In the genomic region with DNA sequence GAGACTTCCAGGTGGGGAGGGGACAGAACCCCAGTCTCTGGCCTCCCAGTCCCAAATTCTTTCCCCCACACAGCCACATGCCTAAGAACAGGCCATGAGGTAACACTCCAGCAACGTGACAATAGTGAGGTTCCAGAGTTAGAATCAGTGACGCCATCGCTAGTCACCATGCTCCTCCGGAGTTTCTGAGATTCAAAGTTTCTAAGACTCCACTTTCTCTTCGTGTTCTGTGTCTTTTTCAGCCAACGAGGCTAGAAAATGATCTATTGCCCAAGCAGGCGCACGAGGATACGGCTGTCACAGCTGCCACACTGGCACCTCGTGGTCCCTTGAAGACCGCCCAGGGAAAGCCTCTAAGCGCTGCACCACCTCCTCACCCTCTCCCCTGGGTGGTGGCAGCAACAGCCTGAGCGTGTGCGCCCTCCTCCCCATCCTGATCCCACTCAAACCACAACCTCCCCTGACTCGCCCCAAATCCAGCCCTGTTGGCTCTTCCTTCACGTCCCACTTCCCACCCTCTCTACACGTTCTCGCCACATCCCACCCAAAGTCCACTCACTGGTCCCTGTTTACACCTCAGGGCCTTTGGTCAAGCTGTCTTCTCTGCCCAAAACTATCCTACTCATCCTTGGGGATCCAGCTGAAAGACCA, we compare ENCODE assay signal across 7 cellular contexts. TPM values are rescaled to one million over a fixed set of nuclear protein-coding genes. Genes with fewer than 3 reads are reported as not detected.
DNase-seq lines count a peak whose midpoint lies in the region; ATAC-seq and TF ChIP-seq lines count a peak whose summit lies in the region.
"Had no signal": no experiment of that assay in that cellular context is flagged by ENCODE, and none has a peak within 500 bp of the region (broad histone marks: within the 10 kb centered on the region; RNA-seq: fewer than 3 reads in every experiment).

No MANE protein-coding gene starts in this region.

- H3K4me3 Mint-ChIP-seq in type B pancreatic cell = peak overlapping the region; percentile 90

- H4K20me1 ChIP-seq in DOHH2 (ENCODE audit: control insufficient read depth, insufficient read depth, low read depth, low read length) (no peaks in the 10 kb centered on the region), MM.1S (ENCODE audit: insufficient read depth, low read length) (no peaks in the 10 kb centered on the region)

- no peaks in the 10 kb centered on the region for H3K9me3 ChIP-seq in DOHH2 (ENCODE audit: control insufficient read depth, insufficient read depth, low read length)
- H3K9me3 ChIP-seq in MM.1S (replicated peaks; ENCODE audit: insufficient read depth, low read length) = no peaks in the 10 kb centered on the region

- no peaks in the 10 kb centered on the region for H3K36me3 ChIP-seq in DOHH2 (ENCODE audit: control insufficient read depth, low read length)
- no peaks in the 10 kb centered on the region for H3K36me3 ChIP-seq in MM.1S (replicated peaks; ENCODE audit: insufficient read depth, low read length)

- H3K27me3 ChIP-seq in DOHH2 (ENCODE audit: control insufficient read depth, low read length) (no peaks in the 10 kb centered on the region), MM.1S (replicated peaks; ENCODE audit: insufficient read depth, low read length) (no peaks in the 10 kb centered on the region)

- no peaks in the 10 kb centered on the region for H3K9me2 ChIP-seq in DOHH2 (replicated peaks; ENCODE audit: control insufficient read depth, low read length)
- H3K9me2 ChIP-seq in MM.1S (replicated peaks; ENCODE audit: insufficient read depth, low read length) = no peaks in the 10 kb centered on the region

- WGBS in lower leg skin, 2 donors = 15% methylated on average over 18 of the region's 18 CpGs

- peak overlapping the region; percentile 97 for H3K27ac Mint-ChIP-seq in type B pancreatic cell

- H3K79me2 ChIP-seq in DOHH2 (ENCODE audit: control insufficient read depth, low read length) (peaks cover 24% of the 10 kb centered on the region), MM.1S (ENCODE audit: low read length) (peaks cover 11% of the 10 kb centered on the region)

- H3F3A ChIP-seq in DOHH2 (ENCODE audit: control insufficient read depth, insufficient read depth) (no peaks in the 10 kb centered on the region), MM.1S (ENCODE audit: insufficient read depth, low read length) (peaks cover 16% of the 10 kb centered on the region)

- H3K27ac ChIP-seq in DOHH2 (ENCODE audit: low read depth, low read length) = peak overlapping the region; percentile 62
- H3K27ac ChIP-seq in MM.1S (ENCODE audit: low read length) = peak overlapping the region; percentile 53; the same call in 1 of the 2 replicates

- peak overlapping the region; percentile 90 for H3K9ac ChIP-seq in MM.1S (ENCODE audit: low read length)

- H3K36me3 Mint-ChIP-seq in type B pancreatic cell = no peaks in the 10 kb centered on the region

- peak overlapping the region; percentile 100 for H3K4me3 ChIP-seq in DOHH2 (ENCODE audit: low read length)
- peak overlapping the region; percentile 92 for H3K4me3 ChIP-seq in MM.1S (ENCODE audit: low read length)
- peak overlapping the region; percentile 40 for H3K4me3 ChIP-seq in lower leg skin (ENCODE audit: low read depth, poor library complexity, severe bottlenecking)

- intact Hi-C loops in lower leg skin (cut with DNase I; ENCODE audit: low total_unique reads) = no loop called here

- no peak for TF ChIP-seq CTCF in DOHH2 (IDR thresholded peaks at IDR 0.05; ENCODE audit: low read depth, low read length, poor library complexity, severe bottlenecking)
- TF ChIP-seq CTCF in MM.1S (IDR thresholded peaks at IDR 0.05; ENCODE audit: low read length) = no peak
- peak in 1 of 3 donors; percentile 22 for TF ChIP-seq CTCF in lower leg skin (IDR thresholded peaks at IDR 0.05)
- TF ChIP-seq CTCF in type B pancreatic cell (conservative IDR thresholded peaks at IDR 0.05) = no peak

- no peak for ATAC-seq in HG03095 (IDR thresholded peaks at IDR 0.05; ENCODE audit: unreplicated experiment)

- peak overlapping the region; percentile 82 for H2AFZ ChIP-seq in MM.1S (ENCODE audit: low read length)

- H3K4me2 ChIP-seq in DOHH2 (ENCODE audit: low read length) = peak overlapping the region; percentile 100
- peak overlapping the region; percentile 100 for H3K4me2 ChIP-seq in MM.1S (ENCODE audit: low read depth, low read length)

- no peaks in the 10 kb centered on the region for H3K27me3 Mint-ChIP-seq in type B pancreatic cell

- H3K4me1 ChIP-seq in DOHH2 (ENCODE audit: control insufficient read depth, low read length) = peaks cover 23% of the 10 kb centered on the region
- peaks cover 14% of the 10 kb centered on the region for H3K4me1 ChIP-seq in MM.1S (ENCODE audit: low read length)

- H3K9me3 Mint-ChIP-seq in type B pancreatic cell = no peaks in the 10 kb centered on the region

- DNase-seq in MM.1S (no peak), lower leg skin (ENCODE audit: low spot score in 2 of 2) (no peak), type B pancreatic cell (ENCODE audit: extremely low spot score, unreplicated experiment) (no peak)
- peak; percentile 80 for DNase-seq in activated effector memory CD4-positive, alpha-beta T cell treated with anti-CD3 and anti-CD28 coated beads, Interleukin-2, amount 50 U/mL, for 16 hours

- no peak for TF ChIP-seq POLR2A in lower leg skin (IDR thresholded peaks at IDR 0.05)

- H3K4me1 Mint-ChIP-seq in type B pancreatic cell (ENCODE audit: unreplicated experiment) = peaks cover 23% of the 10 kb centered on the region

RNA-seq across cellular contexts. Expression of gene MCRIP1, which starts 1.0 kb away (rescaled TPM):
- total RNA-seq in lower leg skin = 10 to 100 TPM; 21.6 to 41.0 (median 28.8) TPM
- 54.2 and 101 TPM in 2 replicates for total RNA-seq in type B pancreatic cell (ENCODE audit: low replicate concordance)

RNA-seq across cellular contexts. Expression of gene PPP1R27, which starts 2.8 kb away (rescaled TPM):
- total RNA-seq in lower leg skin (under 1 TPM in 1 of 4 donors, not detected in 3; 0.36 TPM), type B pancreatic cell (ENCODE audit: low replicate concordance) (not detected in 2 replicates)

RNA-seq across cellular contexts. Expression of gene GCGR, which starts 28.1 kb away (rescaled TPM):
- total RNA-seq in lower leg skin (under 1 TPM; 0.16 to 0.71 (median 0.47) TPM), type B pancreatic cell (ENCODE audit: low replicate concordance) (1.2 and 1.7 TPM in 2 replicates)
- total RNA-seq: SK-MEL-5 had no signal

RNA-seq across cellular contexts. Expression of gene P4HB, which starts 28.3 kb away (rescaled TPM):
- total RNA-seq in lower leg skin (100 to 1,000 TPM; 685 to 999 (median 839) TPM), type B pancreatic cell (ENCODE audit: low replicate concordance) (555 and 815 TPM in 2 replicates)

RNA-seq across cellular contexts. Expression of gene ARHGDIA, which starts 39.1 kb away (rescaled TPM):
- total RNA-seq in lower leg skin = 100 to 1,000 TPM; 144 to 280 (median 201) TPM
- 250 and 264 TPM in 2 replicates for total RNA-seq in type B pancreatic cell (ENCODE audit: low replicate concordance)

Comparison
In these comparisons a context has a peak if more than half of its experiments do, and no peak if none do; other contexts are left out.
1. H3K4me3 ChIP-seq: peak in every context shown above with its lines; median percentile 100 in DOHH2; 92 in MM.1S; 40 in lower leg skin.